Comparison of ENCODE assay signal across 25 cellular contexts in genomic region chr7:115976651-115977050, GRCh38. TPM values are rescaled to one million over a fixed set of nuclear protein-coding genes. Genes with fewer than 3 reads are reported as not detected.
"Had no signal": no experiment of that assay in that cellular context is flagged by ENCODE, and none has a peak within 500 bp of the region (broad histone marks: within the 10 kb centered on the region; RNA-seq: fewer than 3 reads in every experiment).

No MANE protein-coding gene starts in this region.

- H3K4me3 ChIP-seq: PC-9 had no signal

- H3K36me3 ChIP-seq: brain microvascular endothelial cell had no signal

- H3K9me3 ChIP-seq: SK-N-SH had no signal

- H3K27ac ChIP-seq: brain microvascular endothelial cell, PC-9 had no signal

- H3K9ac ChIP-seq: SK-N-SH had no signal

- DNase-seq: activated CD4-positive, alpha-beta T cell treated with anti-CD3 and anti-CD28 coated beads, Interleukin-2, amount 10 ng/mL, durations not matched to agents 24 days and 14 days; activated CD4-positive, alpha-beta T cell treated with anti-CD3 and anti-CD28 coated beads, Interleukin-2, amount 50 U/mL, for 4 hours; activated CD8-positive, alpha-beta T cell treated with anti-CD3 and anti-CD28 coated beads for 36 hours; activated gamma-delta T cell treated with Interleukin-2 at 50 U/mL for 16 hours; activated naive CD4-positive, alpha-beta T cell treated with anti-CD3 and anti-CD28 coated beads for 36 hours; activated T-cell treated with anti-CD3 and anti-CD28 coated beads, Interleukin-2, amount 50 U/mL, for 24 hours; amniotic stem cell; aorta; brain microvascular endothelial cell; Karpas-422; NCI-H1105; NCI-H1417 treated with DMSO at 0.1 percent for 48 hours; NCI-H1694; NCI-H1930; NCI-H2081 treated with DMSO at 0.1 percent for 48 hours; NCI-H226; NCI-H524 treated with DMSO at 0.1 percent for 48 hours; PC-9; Right ventricle myocardium superior; SK-N-SH had no signal

- ATAC-seq: activated CD8-positive, alpha-beta T cell treated with anti-CD3 and anti-CD28 coated beads for 36 hours; activated naive CD4-positive, alpha-beta T cell treated with anti-CD3 and anti-CD28 coated beads, Interleukin-2, amount 50 U/mL, for 72 hours had no signal

- H3K27me3 ChIP-seq: brain microvascular endothelial cell had no signal

RNA-seq across cellular contexts. Expression of gene TFEC, which starts 53.9 kb away (rescaled TPM):
- total RNA-seq: activated CD4-positive, alpha-beta T cell treated with anti-CD3 and anti-CD28 coated beads, Interleukin-2, amount 10 ng/mL, durations not matched to agents 24 days and 14 days; activated CD8-positive, alpha-beta memory T cell treated with anti-CD3 and anti-CD28 coated beads for 36 hours; activated CD8-positive, alpha-beta T cell treated with anti-CD3 and anti-CD28 coated beads for 36 hours; activated naive CD4-positive, alpha-beta T cell treated with anti-CD3 and anti-CD28 coated beads for 36 hours; activated naive CD4-positive, alpha-beta T cell treated with anti-CD3 and anti-CD28 coated beads, Interleukin-2, amount 50 U/mL, for 72 hours; activated T-helper 1 cell treated with anti-CD3 and anti-CD28 coated beads, Interleukin-12 subunit alpha, Interleukin-12 subunit beta, Interleukin-2, Interleukin-4 antibody, amounts not matched to agents 30 ng/mL and 10 ng/mL and 1 ng/mL, durations not matched to agents 14 hours and 24 hours and 36 hours; MCF 10A; NCI-H460; PC-9 had no signal
